14 cellular contexts compared by ENCODE assay signal in the genomic region with DNA sequence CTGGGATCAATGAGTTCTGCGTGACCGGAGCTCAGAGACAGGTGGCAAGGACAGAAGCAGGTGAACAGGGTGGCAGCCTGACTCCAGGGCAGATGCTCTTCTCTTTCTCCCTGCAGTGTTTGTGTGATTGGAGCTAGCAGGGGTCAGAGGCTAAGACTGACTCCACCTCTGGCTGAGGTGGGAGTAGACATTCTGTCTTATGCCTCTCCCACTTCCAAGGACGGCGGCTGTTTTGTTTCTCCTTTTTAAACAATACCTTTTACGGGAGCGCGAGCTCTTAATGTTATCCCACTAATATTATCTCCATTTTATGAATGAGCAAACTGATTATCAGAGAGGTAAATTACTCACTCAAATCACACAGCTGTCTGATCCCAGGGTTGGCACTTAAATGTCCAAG.
"Had no signal": no experiment of that assay in that cellular context is flagged by ENCODE, and none has a peak within 500 bp of the region (broad histone marks: within the 10 kb centered on the region; RNA-seq: fewer than 3 reads in every experiment).

No MANE protein-coding gene starts in this region.

- H3K9me3 ChIP-seq: esophagus squamous epithelium, testis had no signal

- H3K36me3 ChIP-seq: esophagus squamous epithelium had no signal

- H3K9me3 Mint-ChIP-seq: activated T-helper 1 cell treated with anti-CD3 and anti-CD28 coated beads, Interleukin-12 subunit alpha, Interleukin-12 subunit beta, Interleukin-2, Interleukin-4 antibody, amounts not matched to agents 30 ng/mL and 10 ng/mL and 1 ng/mL, durations not matched to agents 14 hours and 24 hours and 36 hours; neural crest cell; stimulated activated naive CD8-positive, alpha-beta T cell treated with anti-CD3 and anti-CD28 coated beads, Interleukin-15, amount 100 ng/mL, for 72 hours had no signal

- H3K27ac Mint-ChIP-seq: activated T-helper 1 cell treated with anti-CD3 and anti-CD28 coated beads, Interleukin-12 subunit alpha, Interleukin-12 subunit beta, Interleukin-2, Interleukin-4 antibody, amounts not matched to agents 30 ng/mL and 10 ng/mL and 1 ng/mL, durations not matched to agents 14 hours and 24 hours and 36 hours had no signal

- H3K4me3 ChIP-seq: esophagus squamous epithelium, testis had no signal

- H3K4me1 ChIP-seq: esophagus squamous epithelium, testis had no signal

- H3K4me1 Mint-ChIP-seq: neural crest cell; stimulated activated naive CD8-positive, alpha-beta T cell treated with anti-CD3 and anti-CD28 coated beads, Interleukin-15, amount 100 ng/mL, for 72 hours had no signal

- H3K27me3 ChIP-seq: esophagus squamous epithelium, testis had no signal

- H3K27ac ChIP-seq: esophagus squamous epithelium, testis had no signal

- H3K27me3 Mint-ChIP-seq: stimulated activated naive CD8-positive, alpha-beta T cell treated with anti-CD3 and anti-CD28 coated beads, Interleukin-15, amount 100 ng/mL, for 72 hours had no signal

- H3K4me3 Mint-ChIP-seq: activated T-helper 1 cell treated with anti-CD3 and anti-CD28 coated beads, Interleukin-12 subunit alpha, Interleukin-12 subunit beta, Interleukin-2, Interleukin-4 antibody, amounts not matched to agents 30 ng/mL and 10 ng/mL and 1 ng/mL, durations not matched to agents 14 hours and 24 hours and 36 hours; neural crest cell; stimulated activated naive CD8-positive, alpha-beta T cell treated with anti-CD3 and anti-CD28 coated beads, Interleukin-15, amount 100 ng/mL, for 72 hours had no signal

- ATAC-seq: activated CD4-positive, CD25-positive, alpha-beta regulatory T cell treated with anti-CD3 and anti-CD28 coated beads, Interleukin-2, amount 50 U/mL, for 24 hours; stimulated activated naive CD8-positive, alpha-beta T cell treated with anti-CD3 and anti-CD28 coated beads, Interleukin-15, amount 100 ng/mL, for 72 hours had no signal

- DNase-seq: activated CD4-positive, alpha-beta T cell treated with anti-CD3 and anti-CD28 coated beads, Interleukin-2, amount 50 U/mL, for 1 hour; activated CD8-positive, alpha-beta memory T cell treated with anti-CD3 and anti-CD28 coated beads for 24 hours; anterior cingulate cortex; cortex of kidney; effector CD4-positive, alpha-beta T cell; esophagus squamous epithelium; hypothalamus; stimulated activated CD4-positive, alpha-beta T cell treated with anti-CD3 and anti-CD28 coated beads, Interleukin-1b, Interleukin-23, amount 100 ng/mL, for 48 hours; stimulated activated naive CD8-positive, alpha-beta T cell treated with anti-CD3 and anti-CD28 coated beads, Interleukin-15, amount 100 ng/mL, for 72 hours; T1000; testis had no signal
